Comparison of ENCODE assay signal across 16 cellular contexts in the genomic region with DNA sequence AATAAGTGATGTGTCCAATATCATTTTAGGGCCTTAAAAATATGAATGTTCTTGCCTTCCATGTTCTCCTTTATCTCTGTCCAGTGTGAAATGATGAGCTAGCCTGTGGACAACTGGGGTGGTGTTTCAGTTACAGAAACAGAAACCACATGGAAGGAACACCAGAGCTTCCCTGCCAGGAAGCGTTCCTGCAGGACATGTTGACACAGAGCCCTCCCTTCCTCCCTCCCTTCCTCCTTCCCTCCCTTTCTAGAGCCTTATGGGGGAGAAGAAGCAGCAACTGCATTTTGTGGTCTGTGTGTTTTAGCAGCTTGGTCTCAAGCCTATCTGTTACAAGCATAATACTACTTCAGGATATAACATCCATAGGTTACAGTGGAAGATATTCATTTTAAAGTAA.
DNase-seq lines count a peak whose midpoint lies in the region; ATAC-seq and TF ChIP-seq lines count a peak whose summit lies in the region.
"Had no signal": no experiment of that assay in that cellular context is flagged by ENCODE, and none has a peak within 500 bp of the region (broad histone marks: within the 10 kb centered on the region; RNA-seq: fewer than 3 reads in every experiment).

No MANE protein-coding gene starts in this region.

- POLR2A ChIA-PET in CD4-positive, alpha-beta T cell (lab: Charles Lee), result no interaction called here

- no peak overlapping the region for H3K27ac Mint-ChIP-seq in CD4-positive, alpha-beta T cell

- no peaks in the 10 kb centered on the region for H3K9me3 ChIP-seq in CD4-positive, alpha-beta T cell (ENCODE audit: control insufficient read depth, low read length)
- H3K9me3 ChIP-seq: body of pancreas, mucosa of descending colon, upper lobe of left lung had no signal

- peak; percentile 21 for DNase-seq in left cardiac atrium
- DNase-seq in Right ventricle myocardium inferior (ENCODE audit: missing footprints), result no peak
- peak; percentile 16 to 29 for DNase-seq in cardiac fibroblast (ENCODE audit: low read depth in 2 of 2)
- DNase-seq in left ventricle myocardium superior, result no peak
- DNase-seq in ureter (ENCODE audit: low spot score), result no peak
- DNase-seq in occipital lobe (lab: John Stamatoyannopoulos, UW), result no peak
- no peak for DNase-seq in CD4-positive, alpha-beta T cell
- DNase-seq: activated CD8-positive, alpha-beta memory T cell treated with anti-CD3 and anti-CD28 coated beads, Interleukin-2, amount 50 U/mL, for 48 hours; activated naive CD4-positive, alpha-beta T cell; body of pancreas; mucosa of descending colon; SHP77 treated with DMSO at 0.1 percent for 48 hours; stimulated activated naive CD8-positive, alpha-beta T cell treated with anti-CD3 and anti-CD28 coated beads, Interleukin-15, Interleukin-2, amounts not matched to agents 100 U/mL and 50 U/mL, for 24 hours; upper lobe of left lung had no signal

- H3K4me3 Mint-ChIP-seq in CD4-positive, alpha-beta T cell, result no peak overlapping the region

- no peaks in the 10 kb centered on the region for H3K27me3 ChIP-seq in CD4-positive, alpha-beta T cell (ENCODE audit: control insufficient read depth, insufficient read depth, low read length)
- H3K27me3 ChIP-seq: body of pancreas, upper lobe of left lung had no signal

- H3K27me3 Mint-ChIP-seq in CD4-positive, alpha-beta T cell, result no peaks in the 10 kb centered on the region

- CTCF ChIA-PET in CD4-positive, alpha-beta T cell (lab: Charles Lee), result no interaction called here

- no peaks in the 10 kb centered on the region for H3K36me3 Mint-ChIP-seq in CD4-positive, alpha-beta T cell (ENCODE audit: low read depth)

- no peak for TF ChIP-seq CTCF in cardiac fibroblast (IDR thresholded peaks at IDR 0.05; ENCODE audit: low read depth, low read length)
- no peak for TF ChIP-seq CTCF in CD4-positive, alpha-beta T cell (IDR thresholded peaks at IDR 0.05)

- ATAC-seq in left cardiac atrium (peak; percentile 75 to 76), Right ventricle myocardium inferior (no peak), left ventricle myocardium superior (peak; percentile 60), HG03565 (IDR thresholded peaks at IDR 0.05; ENCODE audit: unreplicated experiment) (no peak)
- ATAC-seq in CD4-positive, alpha-beta T cell (ENCODE audit: poor library complexity), result no peak
- ATAC-seq: body of pancreas; mucosa of descending colon; stimulated activated naive CD8-positive, alpha-beta T cell treated with anti-CD3 and anti-CD28 coated beads, Interleukin-15, Interleukin-2, amounts not matched to agents 100 U/mL and 50 U/mL, for 24 hours had no signal

- H3K4me1 Mint-ChIP-seq in CD4-positive, alpha-beta T cell (ENCODE audit: low read depth), result no peaks in the 10 kb centered on the region

- H3K4me3 ChIP-seq in cardiac fibroblast (replicated peaks in 1 of 2; ENCODE audit: low read depth in 2 of 2, low read length in 2 of 2), result no peak overlapping the region
- H3K4me3 ChIP-seq: body of pancreas, mucosa of descending colon, skin epidermis, upper lobe of left lung had no signal

- no peak overlapping the region for H3K27ac ChIP-seq in CD4-positive, alpha-beta T cell (ENCODE audit: low read depth, low read length)
- H3K27ac ChIP-seq: body of pancreas, skin epidermis, upper lobe of left lung had no signal

- peaks cover 6% of the 10 kb centered on the region for H3K9me3 Mint-ChIP-seq in CD4-positive, alpha-beta T cell

- intact Hi-C loops in left cardiac atrium (cut with DNase I) (no loop called here), Right ventricle myocardium inferior (cut with DNase I) (no loop called here), left ventricle myocardium superior (cut with micrococcal nuclease) (no loop called here)
- intact Hi-C loops in CD4-positive, alpha-beta T cell (cut with DNase I, micrococcal nuclease), result no loop called here

Comparison
In these comparisons a context has a peak if more than half of its experiments do, and no peak if none do; other contexts are left out.
1. ATAC-seq: peak in left cardiac atrium (2 of 2) and left ventricle myocardium superior (single experiment); none in Right ventricle myocardium inferior (single experiment), CD4-positive, alpha-beta T cell (single experiment) and HG03565 (single experiment).
2. DNase-seq: peak in left cardiac atrium (single experiment) and cardiac fibroblast (2 of 2); none in Right ventricle myocardium inferior (single experiment), left ventricle myocardium superior (single experiment), ureter (single experiment), occipital lobe (single experiment) and CD4-positive, alpha-beta T cell (0 of 10).